ENCODE assay signal across 8 cellular contexts in the genomic region with DNA sequence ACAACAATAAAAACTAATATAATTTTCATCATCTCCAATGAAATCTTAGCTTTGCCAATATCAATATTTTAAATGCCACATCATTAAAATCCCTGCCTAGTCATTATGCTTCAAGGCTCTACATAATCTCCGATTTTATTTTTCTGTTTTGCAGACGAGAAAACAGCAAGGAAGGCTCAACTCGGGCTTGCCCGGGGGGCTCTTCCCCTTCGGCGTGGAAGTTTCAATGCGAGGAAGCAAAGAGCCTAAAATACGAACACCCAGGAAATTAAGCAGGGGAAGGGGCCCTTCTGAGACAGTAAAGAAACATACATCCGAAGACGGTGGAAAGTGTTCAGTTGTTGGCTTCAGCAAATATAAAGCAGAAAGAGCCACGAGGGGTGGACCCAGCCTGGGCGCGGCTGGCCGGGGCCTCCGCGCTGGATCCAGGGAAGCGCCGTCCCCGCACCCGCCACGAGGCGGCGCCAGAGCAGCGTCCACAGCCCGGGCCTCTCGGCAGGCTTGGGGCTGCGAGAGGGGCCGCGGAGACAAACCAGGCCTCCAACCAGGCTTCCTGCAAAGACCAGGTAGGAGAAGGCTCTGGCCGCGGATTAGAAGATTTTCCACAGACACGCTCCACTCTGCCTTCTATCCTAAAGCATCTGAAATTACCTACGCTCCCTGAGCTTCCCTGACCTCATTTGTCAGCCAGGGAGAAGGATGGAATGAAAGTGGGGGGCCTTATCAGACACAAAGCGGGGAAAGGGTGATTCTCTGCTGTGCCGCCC.
DNase-seq lines count a peak whose midpoint lies in the region; ATAC-seq and TF ChIP-seq lines count a peak whose summit lies in the region.

No MANE protein-coding gene starts in this region.

- peak; percentile 60 for ATAC-seq in GM19463 (IDR thresholded peaks at IDR 0.05; ENCODE audit: unreplicated experiment)

- peaks cover 0 to 7% (median 0%) of the 10 kb centered on the region in 45 donors for H3K27me3 ChIP-seq in dorsolateral prefrontal cortex

- H3K27ac ChIP-seq in C4-2B (no peak overlapping the region), dorsolateral prefrontal cortex (no peak overlapping the region)

- TF ChIP-seq CTCF in C4-2B (conservative IDR thresholded peaks at IDR 0.05) = peak; percentile 100
- TF ChIP-seq CTCF in dorsolateral prefrontal cortex (IDR thresholded peaks at IDR 0.05 in 54 of 56, conservative IDR thresholded peaks at IDR 0.05 in 2 of 56; ENCODE audit: low read depth in 1 of 56, partially characterized antibody in 56 of 56) = peak; percentile 77 to 98 (median 95)

- DNase-seq in NCI-H1694 treated with DMSO at 0.1 percent for 48 hours (lab: John Stamatoyannopoulos, UW) (peak; percentile 66), dorsolateral prefrontal cortex (peak in 9 of 10 donors; percentile 40 to 81 (median 60)), lung microvascular endothelial cell (ENCODE audit: low read depth in 2 of 2) (peak; percentile 34 to 49), H4 (ENCODE audit: low spot score) (no peak)
- DNase-seq in activated CD4-positive, alpha-beta T cell treated with anti-CD3 and anti-CD28 coated beads, Interleukin-2, amount 50 U/mL, for 4 hours = peak; percentile 5 to 10
- peak; percentile 1 to 14 for DNase-seq in stimulated activated CD8-positive, alpha-beta memory T cell treated with anti-CD3 and anti-CD28 coated beads, Interleukin-2, amount 100 ng/mL, for 1 hour (ENCODE audit: low read depth in 2 of 2)

- peak overlapping the region in 28 of 59 donors; percentile 1 to 39 (median 22) for H3K4me3 ChIP-seq in dorsolateral prefrontal cortex

- intact Hi-C loops in dorsolateral prefrontal cortex (cut with DNase I) = loop anchor here in 1 of 2 donors (5.0 kb wide), 3 partner anchors 92 to 743 kb away; no protein-coding TSS in a partner anchor
